Comparison of ENCODE assay signal across 35 cellular contexts in the genomic region with DNA sequence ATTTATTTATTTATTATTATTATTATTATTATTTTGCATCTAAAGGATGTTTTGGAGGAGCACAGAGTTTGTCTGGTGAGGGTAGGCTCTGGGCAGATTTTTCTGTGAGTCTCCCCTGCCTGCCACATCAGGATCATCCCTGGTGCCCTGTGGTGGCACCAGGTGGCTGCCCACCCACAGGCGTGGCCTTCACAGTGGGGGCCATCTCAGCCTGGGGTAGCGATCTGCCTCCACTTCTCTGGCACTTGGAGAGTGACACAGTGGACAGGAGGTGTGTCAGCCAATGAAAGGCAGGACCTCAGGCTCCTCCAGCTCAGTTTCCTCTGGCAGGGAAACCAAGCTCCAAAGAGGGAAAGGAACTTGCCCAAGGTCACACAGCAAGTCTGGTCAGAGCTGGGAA. TPM values are rescaled to one million over a fixed set of nuclear protein-coding genes. Genes with fewer than 3 reads are reported as not detected.
"Had no signal": no experiment of that assay in that cellular context is flagged by ENCODE, and none has a peak within 500 bp of the region (broad histone marks: within the 10 kb centered on the region; RNA-seq: fewer than 3 reads in every experiment).

No MANE protein-coding gene starts in this region.

- H3K36me3 ChIP-seq: adrenal gland, brain microvascular endothelial cell, breast epithelium had no signal

- DNase-seq: activated B cell treated with CpG ODN at 0.5 μM for 24 hours; activated CD4-positive, alpha-beta memory T cell treated with anti-CD3 and anti-CD28 coated beads, Interleukin-2, amount 10 ng/mL, durations not matched to agents 7 days and 5 days; activated CD4-positive, alpha-beta T cell treated with anti-CD3 and anti-CD28 coated beads for 36 hours; activated CD4-positive, alpha-beta T cell treated with anti-CD3 and anti-CD28 coated beads for 48 hours; activated CD4-positive, alpha-beta T cell treated with anti-CD3 and anti-CD28 coated beads, Interleukin-2, amount 10 ng/mL, durations not matched to agents 7 days and 5 days; activated CD4-positive, alpha-beta T cell treated with anti-CD3 and anti-CD28 coated beads, Interleukin-2, amount 50 U/mL, for 48 hours; activated CD4-positive, CD25-positive, alpha-beta regulatory T cell treated with anti-CD3 and anti-CD28 coated beads, Interleukin-2, amount 50 U/mL, for 72 hours; activated CD8-positive, alpha-beta memory T cell treated with anti-CD3 and anti-CD28 coated beads for 24 hours; activated CD8-positive, alpha-beta memory T cell treated with anti-CD3 and anti-CD28 coated beads, Interleukin-2, amount 10 ng/mL, durations not matched to agents 7 days and 5 days; activated CD8-positive, alpha-beta memory T cell treated with anti-CD3 and anti-CD28 coated beads, Interleukin-2, amount 50 U/mL, for 48 hours; activated CD8-positive, alpha-beta T cell treated with anti-CD3 and anti-CD28 coated beads, Interleukin-2, amount 10 ng/mL, durations not matched to agents 7 days and 5 days; activated effector memory CD4-positive, alpha-beta T cell treated with Interleukin-2 at 50 U/mL for 16 hours; activated gamma-delta T cell treated with Interleukin-2 at 50 U/mL for 16 hours; activated naive CD4-positive, alpha-beta T cell; activated naive CD4-positive, alpha-beta T cell treated with anti-CD3 and anti-CD28 coated beads for 36 hours; activated naive CD4-positive, alpha-beta T cell treated with anti-CD3 and anti-CD28 coated beads, Interleukin-2, amount 50 U/mL, for 16 hours; activated naive CD8-positive, alpha-beta T cell treated with anti-CD3 and anti-CD28 coated beads for 36 hours; activated T-cell treated with anti-CD3 and anti-CD28 coated beads, Interleukin-2, amount 50 U/mL, for 24 hours; activated T-cell treated with anti-CD3 and anti-CD28 coated beads, Interleukin-2, amount 50 U/mL, for 48 hours; adrenal gland; amniotic stem cell; aorta; body of pancreas; brain microvascular endothelial cell; cerebellar nuclear complex; T-helper 1 cell; T-helper 2 cell; T-helper 9 cell had no signal

- H3K9me3 ChIP-seq: adrenal gland, body of pancreas, breast epithelium had no signal

- FAIRE-seq: astrocyte, TTC549 had no signal

- H3K27ac ChIP-seq: adrenal gland, body of pancreas, brain microvascular endothelial cell, breast epithelium, VCaP had no signal

- ATAC-seq: activated CD4-positive, alpha-beta T cell treated with anti-CD3 and anti-CD28 coated beads for 36 hours; activated CD8-positive, alpha-beta memory T cell treated with anti-CD3 and anti-CD28 coated beads, Interleukin-2, amount 10 ng/mL, durations not matched to agents 7 days and 5 days; activated CD8-positive, alpha-beta T cell treated with anti-CD3 and anti-CD28 coated beads, Interleukin-2, amount 10 ng/mL, durations not matched to agents 7 days and 5 days; activated naive CD4-positive, alpha-beta T cell treated with anti-CD3 and anti-CD28 coated beads, Interleukin-2, amount 50 U/mL, for 72 hours; body of pancreas had no signal

- H3K4me3 ChIP-seq: adrenal gland, body of pancreas, breast epithelium had no signal

- H3K4me1 ChIP-seq: adrenal gland, body of pancreas, breast epithelium had no signal

- H3K27me3 ChIP-seq: body of pancreas, brain microvascular endothelial cell, breast epithelium had no signal

RNA-seq across cellular contexts. Expression of gene SLC6A7, which starts 30.0 kb away (rescaled TPM):
- total RNA-seq: activated B cell treated with CpG ODN at 0.5 μM for 24 hours; activated CD4-positive, alpha-beta memory T cell treated with anti-CD3 and anti-CD28 coated beads, Interleukin-2, amount 10 ng/mL, durations not matched to agents 7 days and 5 days; activated CD4-positive, alpha-beta T cell treated with anti-CD3 and anti-CD28 coated beads for 36 hours; activated CD4-positive, alpha-beta T cell treated with anti-CD3 and anti-CD28 coated beads, Interleukin-2, amount 10 ng/mL, durations not matched to agents 7 days and 5 days; activated CD8-positive, alpha-beta memory T cell treated with anti-CD3 and anti-CD28 coated beads, Interleukin-2, amount 10 ng/mL, durations not matched to agents 7 days and 5 days; activated CD8-positive, alpha-beta T cell treated with anti-CD3 and anti-CD28 coated beads, Interleukin-2, amount 10 ng/mL, durations not matched to agents 7 days and 5 days; activated naive CD4-positive, alpha-beta T cell treated with anti-CD3 and anti-CD28 coated beads for 36 hours; activated naive CD4-positive, alpha-beta T cell treated with anti-CD3 and anti-CD28 coated beads, Interleukin-2, amount 50 U/mL, for 72 hours; activated naive CD8-positive, alpha-beta T cell treated with anti-CD3 and anti-CD28 coated beads for 36 hours; activated T-helper 2 cell treated with anti-CD3 and anti-CD28 coated beads, Interferon-gamma antibody, Interleukin-2, Interleukin-4, amounts not matched to agents 10 μg/mL and 5 μg/mL and 100 μg/mL, durations not matched to agents 14 hours and 24 hours and 36 hours; adrenal gland; aorta; astrocyte; body of pancreas; chondrocyte had no signal
- polyA plus RNA-seq: adrenal gland had no signal

RNA-seq across cellular contexts. Expression of gene CDX1, which starts 53.3 kb away (rescaled TPM):
- total RNA-seq: activated B cell treated with CpG ODN at 0.5 μM for 24 hours; activated CD4-positive, alpha-beta memory T cell treated with anti-CD3 and anti-CD28 coated beads, Interleukin-2, amount 10 ng/mL, durations not matched to agents 7 days and 5 days; activated CD4-positive, alpha-beta T cell treated with anti-CD3 and anti-CD28 coated beads for 36 hours; activated CD4-positive, alpha-beta T cell treated with anti-CD3 and anti-CD28 coated beads, Interleukin-2, amount 10 ng/mL, durations not matched to agents 7 days and 5 days; activated CD8-positive, alpha-beta memory T cell treated with anti-CD3 and anti-CD28 coated beads, Interleukin-2, amount 10 ng/mL, durations not matched to agents 7 days and 5 days; activated CD8-positive, alpha-beta T cell treated with anti-CD3 and anti-CD28 coated beads, Interleukin-2, amount 10 ng/mL, durations not matched to agents 7 days and 5 days; activated naive CD4-positive, alpha-beta T cell treated with anti-CD3 and anti-CD28 coated beads for 36 hours; activated naive CD4-positive, alpha-beta T cell treated with anti-CD3 and anti-CD28 coated beads, Interleukin-2, amount 50 U/mL, for 72 hours; activated naive CD8-positive, alpha-beta T cell treated with anti-CD3 and anti-CD28 coated beads for 36 hours; activated T-helper 2 cell treated with anti-CD3 and anti-CD28 coated beads, Interferon-gamma antibody, Interleukin-2, Interleukin-4, amounts not matched to agents 10 μg/mL and 5 μg/mL and 100 μg/mL, durations not matched to agents 14 hours and 24 hours and 36 hours; aorta; astrocyte; body of pancreas had no signal
